ENCODE assay signal across 15 cellular contexts in the genomic region with DNA sequence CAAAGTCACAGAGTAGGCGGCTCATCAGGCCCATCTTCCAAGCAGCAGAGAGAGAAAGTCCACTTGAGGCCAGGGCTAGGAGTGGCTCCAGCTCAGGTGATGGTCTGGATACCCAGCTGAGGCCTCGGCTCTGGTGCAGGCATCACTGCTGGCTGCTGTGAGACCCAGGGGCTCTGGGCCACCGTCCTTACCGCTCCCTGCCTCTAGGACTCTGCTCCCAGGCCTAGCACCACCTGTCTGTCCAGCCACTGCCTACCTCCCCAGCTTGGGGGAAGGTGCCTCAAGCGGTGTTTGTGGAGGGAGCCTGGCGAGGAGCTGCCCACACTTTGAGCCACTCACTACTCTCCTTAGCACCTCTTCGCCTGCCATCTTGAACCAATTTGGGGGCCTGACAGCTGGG. TPM values are rescaled to one million over a fixed set of nuclear protein-coding genes. Genes with fewer than 3 reads are reported as not detected.
A peak's percentile ranks its signal among the peaks of the same experiment; 100 is the strongest.
DNase-seq lines count a peak whose midpoint lies in the region; ATAC-seq, FAIRE-seq and TF ChIP-seq lines count a peak whose summit lies in the region.
"Had no signal": no experiment of that assay in that cellular context is flagged by ENCODE, and none has a peak within 500 bp of the region (broad histone marks: within the 10 kb centered on the region; RNA-seq: fewer than 3 reads in every experiment).

No MANE protein-coding gene starts in this region.

- no peaks in the 10 kb centered on the region for H3K79me2 ChIP-seq in HepG2 (ENCODE audit: insufficient read depth, low read length)
- H3K79me2 ChIP-seq in GM12878 (ENCODE audit: control insufficient read depth, insufficient read depth, low read length) = no peaks in the 10 kb centered on the region

- H2AFZ ChIP-seq in HepG2 (ENCODE audit: low read length) = no peak overlapping the region
- H2AFZ ChIP-seq in GM12878 (ENCODE audit: control insufficient read depth, low read depth, low read length) = no peak overlapping the region

- peak; percentile 67 for ATAC-seq in HepG2
- ATAC-seq in right lobe of liver = no peak
- ATAC-seq in GM12878 = peak; percentile 22; the same call in 1 of the 3 replicates

- H3K36me3 Mint-ChIP-seq in nephron progenitor cell (ENCODE audit: low read depth) = no peaks in the 10 kb centered on the region
- H3K36me3 Mint-ChIP-seq: CD4-positive, CD25-positive, alpha-beta regulatory T cell had no signal

- peaks cover 9% of the 10 kb centered on the region for H3K27me3 Mint-ChIP-seq in nephron progenitor cell (ENCODE audit: low read depth, poor library complexity)
- H3K27me3 Mint-ChIP-seq: CD4-positive, CD25-positive, alpha-beta regulatory T cell had no signal

- peaks cover 61% of the 10 kb centered on the region for H3K4me1 Mint-ChIP-seq in nephron progenitor cell
- H3K4me1 Mint-ChIP-seq: CD4-positive, CD25-positive, alpha-beta regulatory T cell had no signal

- H3K9ac ChIP-seq in HepG2 (ENCODE audit: insufficient read depth, low read depth, low read length) (no peak overlapping the region), GM12878 (ENCODE audit: control insufficient read depth, insufficient read depth, low read length) (no peak overlapping the region)
- H3K9ac ChIP-seq: BLaER1 treated with 17β-estradiol and CSF1 and Interleukin-3, amounts not matched to agents 10 nM and 100 nM had no signal

- no peaks in the 10 kb centered on the region for H3K9me3 Mint-ChIP-seq in nephron progenitor cell
- H3K9me3 Mint-ChIP-seq: CD4-positive, CD25-positive, alpha-beta regulatory T cell had no signal

- in situ Hi-C loops in HepG2 (cut with HindIII; ENCODE audit: extremely low pct_ligation_motif_present, low pct_unique_long_range_greater_than_20kb) (no loop called here), GM12878 (cut with MboI) (no loop called here)

- H3K36me3 ChIP-seq in HepG2 (replicated peaks in 1 of 2; ENCODE audit: control insufficient read depth in 1 of 2, insufficient read depth in 2 of 2, low read length in 2 of 2) = no peaks in the 10 kb centered on the region
- H3K36me3 ChIP-seq in right lobe of liver = no peaks in the 10 kb centered on the region
- H3K36me3 ChIP-seq in GM12878 (ENCODE audit: control insufficient read depth in 2 of 2, insufficient read depth in 2 of 2, low read length in 1 of 2) = no peaks in the 10 kb centered on the region
- H3K36me3 ChIP-seq: BLaER1 treated with 17β-estradiol and CSF1 and Interleukin-3, amounts not matched to agents 10 nM and 100 nM had no signal

- H3K27ac ChIP-seq in HepG2 (ENCODE audit: extremely low read length, insufficient read depth, low read length) (no peak overlapping the region), right lobe of liver (no peak overlapping the region), GM12878 (ENCODE audit: control insufficient read depth, insufficient read depth) (no peak overlapping the region)
- H3K27ac ChIP-seq: BLaER1 treated with 17β-estradiol and CSF1 and Interleukin-3, amounts not matched to agents 10 nM and 100 nM had no signal

- H3K4me2 ChIP-seq in HepG2 (ENCODE audit: low read depth, low read length) (no peak overlapping the region), GM12878 (ENCODE audit: control insufficient read depth, insufficient read depth) (no peak overlapping the region)
- H3K4me2 ChIP-seq: BLaER1 treated with 17β-estradiol and CSF1 and Interleukin-3, amounts not matched to agents 10 nM and 100 nM had no signal

- WGBS in HepG2 (ENCODE audit: low lambda C conversion rate) = 24% methylated on average over 5 of the region's 7 CpGs
- WGBS in right lobe of liver (ENCODE audit: insufficient coverage, low coverage, low lambda C conversion rate, missing lambda C conversion rate) = 96% methylated on average over 3 of the region's 7 CpGs
- 22% methylated on average over 7 of the region's 7 CpGs for WGBS in GM12878 (ENCODE audit: insufficient coverage, insufficient replicate concordance, low lambda C conversion rate, missing lambda C conversion rate)

- H3K4me3 ChIP-seq in HepG2 (replicated peaks in 1 of 3; ENCODE audit: insufficient read depth in 1 of 3, low read depth in 2 of 3, low read length in 3 of 3) (no peak overlapping the region), right lobe of liver (no peak overlapping the region), GM12878 (no peak overlapping the region)
- H3K4me3 ChIP-seq: BLaER1 treated with 17β-estradiol and CSF1 and Interleukin-3, amounts not matched to agents 10 nM and 100 nM had no signal

- RAD21 ChIA-PET in GM12878 (lab: Charles Lee; ENCODE audit: unreplicated experiment) = no interaction called here

- H3K4me1 ChIP-seq in HepG2 (ENCODE audit: insufficient read depth, low read length) = no peaks in the 10 kb centered on the region
- H3K4me1 ChIP-seq in right lobe of liver = no peaks in the 10 kb centered on the region
- H3K4me1 ChIP-seq in GM12878 (ENCODE audit: control insufficient read depth, insufficient read depth, low read length) = no peaks in the 10 kb centered on the region

- H3K27me3 ChIP-seq in HepG2 (ENCODE audit: control insufficient read depth in 1 of 2, insufficient read depth in 2 of 2, low read length in 2 of 2) (peaks cover 6 to 28% of the 10 kb centered on the region in 2 experiments; a peak in 4 of 5 replicates), right lobe of liver (no peaks in the 10 kb centered on the region), GM12878 (replicated peaks in 1 of 2; ENCODE audit: control insufficient read depth in 2 of 2, insufficient read depth in 2 of 2, low read length in 1 of 2) (peaks cover 0 to 2% of the 10 kb centered on the region in 2 experiments; a peak in 1 of 4 replicates)
- H3K27me3 ChIP-seq: BLaER1 treated with 17β-estradiol and CSF1 and Interleukin-3, amounts not matched to agents 10 nM and 100 nM had no signal

- no peak for DNase-seq in HepG2 (ENCODE audit: low spot score)
- DNase-seq in right lobe of liver = no peak
- no peak for DNase-seq in GM12878 (ENCODE audit: low read depth, low spot score)
- no peak for DNase-seq in nephron progenitor cell
- no peak for DNase-seq in UCSD-AML1 (lab: John Stamatoyannopoulos, UW; ENCODE audit: unreplicated experiment)
- no peak for DNase-seq in activated CD4-positive, alpha-beta T cell treated with anti-CD3 and anti-CD28 coated beads for 4 hours
- DNase-seq in activated gamma-delta T cell (lab: John Stamatoyannopoulos, UW) = no peak
- DNase-seq: ACHN; CD4-positive, CD25-positive, alpha-beta regulatory T cell; DMS53; GF-D8 had no signal

- SMC1A ChIA-PET in GM12878 (lab: Charles Lee; ENCODE audit: uncharacterized antibody, unreplicated experiment) = no interaction called here

- H4K20me1 ChIP-seq in HepG2 (ENCODE audit: insufficient read depth, low read length) (no peaks in the 10 kb centered on the region), GM12878 (ENCODE audit: control insufficient read depth, insufficient read depth) (no peaks in the 10 kb centered on the region)
- H4K20me1 ChIP-seq: BLaER1 treated with 17β-estradiol and CSF1 and Interleukin-3, amounts not matched to agents 10 nM and 100 nM had no signal

- peak overlapping the region; percentile 84 for H3K27ac Mint-ChIP-seq in nephron progenitor cell

- TF ChIP-seq CTCF in HepG2 (CRISPR knock-in tag; IDR thresholded peaks at IDR 0.05) (no peak), right lobe of liver (IDR thresholded peaks at IDR 0.05) (no peak), GM12878 (IDR thresholded peaks at IDR 0.05 in 2 of 3, conservative IDR thresholded peaks at IDR 0.05 in 1 of 3; ENCODE audit: control insufficient read depth in 2 of 3, extremely low read depth in 1 of 3, insufficient read depth in 1 of 3, low read depth in 3 of 3, low read length in 3 of 3) (no peak), nephron progenitor cell (IDR thresholded peaks at IDR 0.05) (no peak)

- no TSS peak for BruUV-seq in HepG2 (replicated peaks; lab: Mats Ljungman, UMichigan)
- BruUV-seq in GM12878 (replicated peaks; lab: Mats Ljungman, UMichigan) = no TSS peak

- no peak for TF ChIP-seq RAD21 in HepG2 (CRISPR knock-in tag; IDR thresholded peaks at IDR 0.05)
- no peak for TF ChIP-seq RAD21 in GM12878 (IDR thresholded peaks at IDR 0.05; ENCODE audit: insufficient read depth, low read depth, low read length)

- TF ChIP-seq EP300 in HepG2 (IDR thresholded peaks at IDR 0.05; ENCODE audit: low read depth in 2 of 2, low read length in 2 of 2) (no peak), HepG2 (CRISPR knock-in tag; IDR thresholded peaks at IDR 0.05; ENCODE audit: borderline replicate concordance) (no peak), GM12878 (IDR thresholded peaks at IDR 0.05; ENCODE audit: borderline replicate concordance in 1 of 2, control insufficient read depth in 1 of 2, low read depth in 2 of 2, low read length in 2 of 2) (no peak)

- H3K9me3 ChIP-seq in HepG2 (ENCODE audit: low read length) (no peaks in the 10 kb centered on the region), right lobe of liver (no peaks in the 10 kb centered on the region), GM12878 (replicated peaks; ENCODE audit: control insufficient read depth, insufficient read depth, low read length) (no peaks in the 10 kb centered on the region)
- H3K9me3 ChIP-seq: BLaER1 treated with 17β-estradiol and CSF1 and Interleukin-3, amounts not matched to agents 10 nM and 100 nM had no signal

- POLR2A ChIA-PET in HepG2 (lab: Yijun Ruan, JAX) = no interaction called here
- POLR2A ChIA-PET in GM12878 (lab: Charles Lee) = no interaction called here

- intact Hi-C loops in HepG2 (cut with micrococcal nuclease; ENCODE audit: unreplicated experiment) = no loop called here
- intact Hi-C loops in right lobe of liver (cut with DNase I) = no loop called here
- intact Hi-C loops in GM12878 (cut with micrococcal nuclease; ENCODE audit: unreplicated experiment) = no loop called here

- CTCF ChIA-PET in HepG2 (lab: Yijun Ruan, JAX; ENCODE audit: low intra/inter-chr PET ratio, low total read pairs) (no interaction called here), GM12878 (lab: Yijun Ruan, JAX) (no interaction called here)

- no peak for FAIRE-seq in HepG2 (lab: Jason Lieb, UNC)
- FAIRE-seq in GM12878 (lab: Jason Lieb, UNC) = no peak
- FAIRE-seq: H54, HTR-8/SVneo had no signal

- no peak overlapping the region for H3K4me3 Mint-ChIP-seq in nephron progenitor cell
- H3K4me3 Mint-ChIP-seq: CD4-positive, CD25-positive, alpha-beta regulatory T cell had no signal

- no peak for TF ChIP-seq POLR2A in HepG2 (IDR thresholded peaks at IDR 0.05; ENCODE audit: insufficient read depth in 1 of 2, low read depth in 2 of 2, low read length in 2 of 2)
- TF ChIP-seq POLR2A in right lobe of liver (IDR thresholded peaks at IDR 0.05) = no peak
- no peak for TF ChIP-seq POLR2A in GM12878 (IDR thresholded peaks at IDR 0.05; ENCODE audit: low read depth, low read length)

RNA-seq across cellular contexts. Expression of a gene that starts 57.9 kb away (rescaled TPM):
- total RNA-seq in HepG2 (2016; rRNA removed; fragmentation: Illumina TruSeq; extraction: Trizol) (not detected in 2 replicates), right lobe of liver (not detected), GM12878 (2014; rRNA removed) (not detected in 2 replicates), GM12878 (2014; rRNA removed; fragmentation: Illumina TruSeq; extraction: Trizol) (not detected in 2 replicates), GM12878 (2021) (not detected in 2 replicates)
- not detected in 2 replicates for total RNA-seq in HepG2 (2016; cell fraction: cytosol; rRNA removed; fragmentation: Illumina TruSeq; extraction: Trizol; ENCODE audit: low read depth)
- total RNA-seq in HepG2 (2016; cell fraction: insoluble cytoplasmic fraction; rRNA removed; fragmentation: Illumina TruSeq; extraction: Trizol) = not detected in 2 replicates
- total RNA-seq in HepG2 (2016; cell fraction: membrane; rRNA removed; fragmentation: Illumina TruSeq; extraction: Trizol) = not detected in 2 replicates
- total RNA-seq in HepG2 (2016; cell fraction: nucleus; rRNA removed; fragmentation: Illumina TruSeq; extraction: Trizol) = not detected in 2 replicates
- polyA plus RNA-seq in HepG2 (2011; rRNA removed) (not detected in 2 replicates), GM12878 (2011; rRNA removed) (not detected in 2 replicates), GM12878 (2014; fragmentation: Illumina TruSeq; extraction: Trizol) (not detected in 2 replicates), GM12878 (2014; fragmentation: Nextera tagmentation; extraction: Ambion mirVana) (not detected), GM12878 (2014; rRNA removed) (not detected in 2 replicates), GM12878 (2016; fragmentation: Nextera tagmentation; extraction: Ambion mirVana) (not detected)
- polyA plus RNA-seq in HepG2 (2011; cell fraction: cytosol; rRNA removed) = not detected in 2 replicates
- polyA plus RNA-seq in HepG2 (2011; cell fraction: nucleus; rRNA removed) = not detected in 2 replicates
- polyA plus RNA-seq in HepG2 (2012) = not detected in 2 replicates
- polyA plus RNA-seq in HepG2 (2016; cell fraction: cytosol; fragmentation: Illumina TruSeq; extraction: Trizol; ENCODE audit: low read depth) = not detected in 2 replicates
- not detected in 2 replicates for polyA plus RNA-seq in HepG2 (2016; cell fraction: insoluble cytoplasmic fraction; fragmentation: Illumina TruSeq; extraction: Trizol; ENCODE audit: low read depth)
- polyA plus RNA-seq in HepG2 (2016; cell fraction: membrane; fragmentation: Illumina TruSeq; extraction: Trizol; ENCODE audit: low read depth) = not detected in 2 replicates
- polyA plus RNA-seq in HepG2 (2016; cell fraction: nucleus; fragmentation: Illumina TruSeq; extraction: Trizol; ENCODE audit: insufficient read depth, low read depth) = not detected in 2 replicates
- not detected in 2 replicates for polyA minus RNA-seq in HepG2 (2011; rRNA and poly(A)+ RNA removed; ENCODE audit: low replicate concordance)
- polyA minus RNA-seq in HepG2 (2011; cell fraction: cytosol; rRNA and poly(A)+ RNA removed) = not detected in 2 replicates
- polyA minus RNA-seq in HepG2 (2011; cell fraction: nucleus; rRNA and poly(A)+ RNA removed) = not detected in 2 replicates
- total RNA-seq in GM12878 (2013; cell fraction: nucleolus; rRNA removed) = not detected in 2 replicates
- polyA plus RNA-seq in GM12878 (2011; ENCODE audit: low read depth) = not detected
- not detected in 2 replicates for polyA plus RNA-seq in GM12878 (2011; cell fraction: cytosol; rRNA removed)
- polyA plus RNA-seq in GM12878 (2011; cell fraction: nucleus; rRNA removed) = not detected in 2 replicates
- polyA plus RNA-seq in GM12878 (2012) = not detected in 2 replicates
- not detected in 2 replicates for polyA minus RNA-seq in GM12878 (2011; rRNA and poly(A)+ RNA removed)
- polyA minus RNA-seq in GM12878 (2011; cell fraction: cytosol; rRNA and poly(A)+ RNA removed) = not detected in 2 replicates
- polyA minus RNA-seq in GM12878 (2011; cell fraction: nucleus; rRNA and poly(A)+ RNA removed) = not detected in 2 replicates
- total RNA-seq: A172; CD4-positive, CD25-positive, alpha-beta regulatory T cell had no signal
- polyA plus RNA-seq: CD4-positive, CD25-positive, alpha-beta regulatory T cell had no signal

Comparison
In these comparisons a context has a peak if more than half of its experiments do, and no peak if none do; other contexts are left out.
1. ATAC-seq: peak in HepG2 (single experiment) and GM12878 (single experiment); none in right lobe of liver (0 of 4).